Comparison of ENCODE assay signal across 8 cellular contexts in genomic region chr7:123797673-123798526, GRCh38. TPM values are rescaled to one million over a fixed set of nuclear protein-coding genes. Genes with fewer than 3 reads are reported as not detected.
DNase-seq lines count a peak whose midpoint lies in the region; ATAC-seq and TF ChIP-seq lines count a peak whose summit lies in the region.

No MANE protein-coding gene starts in this region.

- POLR2A ChIA-PET in activated CD4-positive, alpha-beta memory T cell treated with anti-CD3 and anti-CD28 coated beads, Interleukin-2, amount 10 ng/mL, durations not matched to agents 7 days and 5 days (lab: Charles Lee), result no interaction called here

- H3K4me3 ChIP-seq in colonic mucosa (no peak overlapping the region), lower lobe of right lung (peak overlapping the region; percentile 20)

- no peak overlapping the region for H3K4me3 Mint-ChIP-seq in activated CD4-positive, alpha-beta memory T cell treated with anti-CD3 and anti-CD28 coated beads, Interleukin-2, amount 10 ng/mL, durations not matched to agents 7 days and 5 days

- H3K36me3 ChIP-seq in colonic mucosa (no peaks in the 10 kb centered on the region), lower lobe of right lung (no peaks in the 10 kb centered on the region)

- CTCF ChIA-PET in activated CD4-positive, alpha-beta memory T cell treated with anti-CD3 and anti-CD28 coated beads, Interleukin-2, amount 10 ng/mL, durations not matched to agents 7 days and 5 days (lab: Charles Lee), result interaction anchor here (0.9 to 3.0 kb wide), 3 partner anchors 61 to 71 kb away, joined by 3 to 17 read pairs (median 3); no protein-coding TSS in a partner anchor

- H3K36me3 Mint-ChIP-seq in activated CD4-positive, alpha-beta memory T cell treated with anti-CD3 and anti-CD28 coated beads, Interleukin-2, amount 10 ng/mL, durations not matched to agents 7 days and 5 days (ENCODE audit: low read depth), result no peaks in the 10 kb centered on the region

- DNase-seq in DMS53 treated with DMSO at 0.1 percent for 48 hours (lab: John Stamatoyannopoulos, UW; ENCODE audit: unreplicated experiment) (peak; percentile 90), NCI-H748 (lab: John Stamatoyannopoulos, UW; ENCODE audit: unreplicated experiment) (peak; percentile 94), colonic mucosa (no peak), lower lobe of right lung (no peak), posterior vena cava (ENCODE audit: low spot score) (no peak), GM19238 (ENCODE audit: insufficient read length, low spot score) (no peak)
- no peak for DNase-seq in activated CD4-positive, alpha-beta memory T cell treated with anti-CD3 and anti-CD28 coated beads, Interleukin-2, amount 10 ng/mL, durations not matched to agents 7 days and 5 days

- H3K27me3 ChIP-seq in colonic mucosa, result no peaks in the 10 kb centered on the region
- no peaks in the 10 kb centered on the region for H3K27me3 ChIP-seq in lower lobe of right lung (ENCODE audit: low read depth)

- H3K27me3 Mint-ChIP-seq in activated CD4-positive, alpha-beta memory T cell treated with anti-CD3 and anti-CD28 coated beads, Interleukin-2, amount 10 ng/mL, durations not matched to agents 7 days and 5 days, result no peaks in the 10 kb centered on the region

- H3K9me3 ChIP-seq in colonic mucosa (no peaks in the 10 kb centered on the region), lower lobe of right lung (no peaks in the 10 kb centered on the region)

- no peaks in the 10 kb centered on the region for H3K9me3 Mint-ChIP-seq in activated CD4-positive, alpha-beta memory T cell treated with anti-CD3 and anti-CD28 coated beads, Interleukin-2, amount 10 ng/mL, durations not matched to agents 7 days and 5 days

- intact Hi-C loops in colonic mucosa (cut with DNase I) (loop anchor here (5.0 to 10.0 kb wide), 2 partner anchors 93 to 116 kb away; no protein-coding TSS in a partner anchor), lower lobe of right lung (cut with DNase I) (no loop called here), posterior vena cava (cut with DNase I) (no loop called here)

- TF ChIP-seq CTCF in colonic mucosa (IDR thresholded peaks at IDR 0.05) (peak; percentile 52), lower lobe of right lung (IDR thresholded peaks at IDR 0.05) (peak; percentile 54)

- peak; percentile 50 for ATAC-seq in HG03565 (IDR thresholded peaks at IDR 0.05; ENCODE audit: unreplicated experiment)
- ATAC-seq in lower lobe of right lung, result peak; percentile 97 to 99

- peak overlapping the region in 1 of 2 donors; percentile 6 for H3K9ac ChIP-seq in colonic mucosa (ENCODE audit: low read depth in 2 of 2, low read length in 2 of 2)

- H3K27ac ChIP-seq in colonic mucosa (peak overlapping the region; percentile 56), lower lobe of right lung (peak overlapping the region; percentile 42)

- H3K4me1 ChIP-seq in colonic mucosa, result peaks cover 4% of the 10 kb centered on the region
- peaks cover 7% of the 10 kb centered on the region for H3K4me1 ChIP-seq in lower lobe of right lung

- no peaks in the 10 kb centered on the region for H3K4me1 Mint-ChIP-seq in activated CD4-positive, alpha-beta memory T cell treated with anti-CD3 and anti-CD28 coated beads, Interleukin-2, amount 10 ng/mL, durations not matched to agents 7 days and 5 days

- no peak overlapping the region for H3K27ac Mint-ChIP-seq in activated CD4-positive, alpha-beta memory T cell treated with anti-CD3 and anti-CD28 coated beads, Interleukin-2, amount 10 ng/mL, durations not matched to agents 7 days and 5 days

RNA-seq across cellular contexts. Expression of gene HYAL4, which starts 47.1 kb away (rescaled TPM):
- total RNA-seq in colonic mucosa (not detected), lower lobe of right lung (not detected), posterior vena cava (not detected)
- not detected for total RNA-seq in activated CD4-positive, alpha-beta memory T cell treated with anti-CD3 and anti-CD28 coated beads, Interleukin-2, amount 10 ng/mL, durations not matched to agents 7 days and 5 days

RNA-seq across cellular contexts. Expression of gene WASL, which starts 49.1 kb away (rescaled TPM):
- total RNA-seq in colonic mucosa (100 to 1,000 TPM in 1 of 2 donors, 10 to 100 TPM in 1; 54.9 to 126 TPM), lower lobe of right lung (33.3 TPM), posterior vena cava (10 to 100 TPM; 38.1 to 58.1 TPM)
- total RNA-seq in activated CD4-positive, alpha-beta memory T cell treated with anti-CD3 and anti-CD28 coated beads, Interleukin-2, amount 10 ng/mL, durations not matched to agents 7 days and 5 days, result 1 to 10 TPM; 7.1 to 7.3 TPM

Comparison
In these comparisons a context has a peak if more than half of its experiments do, and no peak if none do; other contexts are left out.
1. DNase-seq: peak in DMS53 treated with DMSO at 0.1 percent for 48 hours (single experiment) and NCI-H748 (single experiment); none in colonic mucosa (single experiment), lower lobe of right lung (single experiment), activated CD4-positive, alpha-beta memory T cell treated with anti-CD3 and anti-CD28 coated beads, Interleukin-2, amount 10 ng/mL, durations not matched to agents 7 days and 5 days (single experiment), posterior vena cava (single experiment) and GM19238 (single experiment).